1 cellular context compared by ENCODE assay signal in genomic region chr7:93231799-93232672, GRCh38.
TF ChIP-seq lines count a peak whose summit lies in the region.

Gene VPS50 (plus strand): TSS chr7:93232366. CDS start chr7:93232468, 102 bp downstream.

TF ChIP-seq in HEK293, 187 proteins besides CTCF, POLR2A, EP300 and RAD21 (continued from another document):
- TF ChIP-seq IKZF3 (tag by site-specific recombination; IDR thresholded peaks at IDR 0.05) = no peak
- peak; percentile 85; the same call in 1 of the 2 replicates for TF ChIP-seq HOXD13 (CRISPR knock-in tag; IDR thresholded peaks at IDR 0.05; ENCODE audit: borderline replicate concordance)
- TF ChIP-seq ZNF132 (tag by site-specific recombination; IDR thresholded peaks at IDR 0.05; ENCODE audit: borderline replicate concordance) = no peak
- TF ChIP-seq SCRT2 (tag by site-specific recombination; IDR thresholded peaks at IDR 0.05) = peak; percentile 70
- peak; percentile 43; the same call in 1 of the 2 replicates for TF ChIP-seq ZBTB8A (tag by site-specific recombination; IDR thresholded peaks at IDR 0.05)
- no peak for TF ChIP-seq ZNF19 (tag by site-specific recombination; IDR thresholded peaks at IDR 0.05; ENCODE audit: low read depth)
- TF ChIP-seq ELK4 (IDR thresholded peaks at IDR 0.05; ENCODE audit: borderline replicate concordance, low read depth, low read length) = no peak
- TF ChIP-seq PATZ1 (tag by site-specific recombination; IDR thresholded peaks at IDR 0.05) = peak; percentile 49; the same call in 1 of the 2 replicates
- TF ChIP-seq ZBTB49 (tag by site-specific recombination; IDR thresholded peaks at IDR 0.05; ENCODE audit: low read depth) = no peak
- TF ChIP-seq ZNF707 (tag by site-specific recombination; IDR thresholded peaks at IDR 0.05) = no peak
- TF ChIP-seq ZNF488 (tag by site-specific recombination; IDR thresholded peaks at IDR 0.05) = no peak
- no peak for TF ChIP-seq ZNF133 (tag by site-specific recombination; IDR thresholded peaks at IDR 0.05)
- no peak for TF ChIP-seq ZNF211 (tag by site-specific recombination; IDR thresholded peaks at IDR 0.05; ENCODE audit: low read depth)
- TF ChIP-seq BCL6B (tag by site-specific recombination; IDR thresholded peaks at IDR 0.05) = no peak
- no peak for TF ChIP-seq HIC1 (tag by site-specific recombination; IDR thresholded peaks at IDR 0.05)
- no peak for TF ChIP-seq ZBTB10 (tag by site-specific recombination; IDR thresholded peaks at IDR 0.05)
- TF ChIP-seq ZNF664 (tag by site-specific recombination; IDR thresholded peaks at IDR 0.05) = peak; percentile 22; the same call in 1 of the 2 replicates
- TF ChIP-seq ZNF138 (tag by site-specific recombination; IDR thresholded peaks at IDR 0.05; ENCODE audit: borderline replicate concordance) = no peak
- no peak for TF ChIP-seq ZBTB1 (tag by site-specific recombination; IDR thresholded peaks at IDR 0.05)
- no peak for TF ChIP-seq ZNF654 (tag by site-specific recombination; IDR thresholded peaks at IDR 0.05; ENCODE audit: low read depth)
- peak; percentile 80 for TF ChIP-seq ZNF501 (tag by site-specific recombination; IDR thresholded peaks at IDR 0.05)
- no peak for TF ChIP-seq PRDM2 (tag by site-specific recombination; IDR thresholded peaks at IDR 0.05; ENCODE audit: borderline replicate concordance)
- TF ChIP-seq HOXA7 (CRISPR knock-in tag; IDR thresholded peaks at IDR 0.05; ENCODE audit: borderline replicate concordance) = no peak
- TF ChIP-seq TRIM28 (IDR thresholded peaks at IDR 0.05; ENCODE audit: borderline replicate concordance, low read length) = peak; percentile 34; the same call in 1 of the 2 replicates
- no peak for TF ChIP-seq ZNF621 (tag by site-specific recombination; IDR thresholded peaks at IDR 0.05)
- TF ChIP-seq ZNF366 (tag by site-specific recombination; conservative IDR thresholded peaks at IDR 0.05) = peak; percentile 65; the same call in 1 of the 2 replicates
- TF ChIP-seq KLF10 (tag by site-specific recombination; IDR thresholded peaks at IDR 0.05) = no peak
- peak; percentile 51; the same call in 1 of the 2 replicates for TF ChIP-seq ZSCAN30 (tag by site-specific recombination; IDR thresholded peaks at IDR 0.05)
- no peak for TF ChIP-seq ZNF626 (tag by site-specific recombination; IDR thresholded peaks at IDR 0.05)
- TF ChIP-seq ZNF692 (tag by site-specific recombination; IDR thresholded peaks at IDR 0.05) = peak; percentile 97
- peak; percentile 29 for TF ChIP-seq ZNF341 (tag by site-specific recombination; IDR thresholded peaks at IDR 0.05; ENCODE audit: low read depth)
- peak; percentile 100 for TF ChIP-seq ZNF335 (tag by site-specific recombination; conservative IDR thresholded peaks at IDR 0.05)
- TF ChIP-seq GLIS2 (tag by site-specific recombination; IDR thresholded peaks at IDR 0.05) = peak; percentile 63; the same call in 1 of the 2 replicates
TF ChIP-seq in HEK293: peak in this region for 49.
